20 cellular contexts compared by ENCODE assay signal in the genomic region with DNA sequence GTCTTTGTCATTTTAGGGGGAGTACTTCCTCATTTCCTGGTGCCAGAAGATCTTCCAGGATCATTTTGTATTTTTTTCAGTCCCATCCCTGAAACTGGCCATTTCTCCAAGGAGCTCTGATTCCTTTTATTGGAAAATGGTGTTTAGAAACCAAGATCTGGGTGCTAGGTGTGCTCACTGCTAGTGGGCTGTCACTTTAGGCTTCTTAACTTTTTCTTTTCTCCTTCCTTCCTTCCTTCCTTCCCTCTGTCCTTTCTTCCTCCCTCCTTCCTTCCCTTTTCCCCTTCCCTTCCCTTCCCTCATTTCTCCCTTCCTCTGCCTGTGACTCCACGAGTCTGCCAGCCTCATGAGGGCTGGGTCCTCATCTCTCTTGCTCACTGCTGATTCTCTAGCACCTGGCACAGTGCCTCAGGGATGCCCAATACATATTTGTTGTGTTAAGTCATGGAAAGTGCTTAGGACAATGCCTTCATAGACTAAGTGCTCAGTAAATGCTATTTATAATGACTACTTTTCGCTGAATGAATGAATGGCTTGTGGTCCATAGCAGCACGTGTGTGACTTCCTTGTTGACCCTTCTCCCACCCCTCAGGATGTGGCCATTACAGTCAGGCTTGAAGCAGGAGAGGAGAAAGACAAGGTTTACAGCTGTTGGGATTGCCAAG. TPM values are rescaled to one million over a fixed set of nuclear protein-coding genes. Genes with fewer than 3 reads are reported as not detected.
"Had no signal": no experiment of that assay in that cellular context is flagged by ENCODE, and none has a peak within 500 bp of the region (broad histone marks: within the 10 kb centered on the region; RNA-seq: fewer than 3 reads in every experiment).

No MANE protein-coding gene starts in this region.

- DNase-seq: activated CD4-positive, alpha-beta memory T cell treated with anti-CD3 and anti-CD28 coated beads for 36 hours; activated effector memory CD4-positive, alpha-beta T cell treated with Interleukin-2 at 50 U/mL for 16 hours; activated T-cell treated with anti-CD3 and anti-CD28 coated beads, Interleukin-2, amount 50 U/mL, for 4 hours; adrenal gland; caudate nucleus; esophagus squamous epithelium; heart left ventricle; left colon; naive B cell; spleen; T-cell; T1000 had no signal

- H3K4me2 ChIP-seq: neural progenitor cell had no signal

- H3K4me1 ChIP-seq: adrenal gland, spleen had no signal

- H3K36me3 ChIP-seq: adrenal gland, esophagus squamous epithelium, heart left ventricle, neural progenitor cell, spleen, thoracic aorta had no signal

- H3K27ac ChIP-seq: adrenal gland, esophagus squamous epithelium, heart left ventricle, neural progenitor cell, spleen, thoracic aorta, VCaP had no signal

- FAIRE-seq: colon, endometrium, frontal cortex had no signal

- H3K27me3 ChIP-seq: adrenal gland, heart left ventricle, neural progenitor cell had no signal

- ATAC-seq: activated T-cell treated with anti-CD3 and anti-CD28 coated beads, Interleukin-2, amount 50 U/mL, for 4 hours; heart left ventricle; left colon; sciatic nerve; T-cell had no signal

- H3K4me3 ChIP-seq: adrenal gland, esophagus squamous epithelium, heart left ventricle, neural progenitor cell, spleen, thoracic aorta had no signal

- H2AFZ ChIP-seq: neural progenitor cell had no signal

- H3K9ac ChIP-seq: neural progenitor cell had no signal

RNA-seq across cellular contexts. Expression of gene APCDD1L, which starts 36.9 kb away (rescaled TPM):
- total RNA-seq: activated CD4-positive, alpha-beta memory T cell treated with anti-CD3 and anti-CD28 coated beads for 36 hours; activated T-cell treated with anti-CD3 and anti-CD28 coated beads, Interleukin-2, amount 50 U/mL, for 4 hours; frontal cortex; lung microvascular endothelial cell; T-cell had no signal
